ENCODE assay signal across 10 cellular contexts in genomic region chr14:88154321-88154720, GRCh38.
"Had no signal": no experiment of that assay in that cellular context is flagged by ENCODE, and none has a peak within 500 bp of the region (broad histone marks: within the 10 kb centered on the region; RNA-seq: fewer than 3 reads in every experiment).

No MANE protein-coding gene starts in this region.

- H3K27ac ChIP-seq: HL-60 had no signal

- H3K4me3 ChIP-seq: HAP-1, K562 had no signal

- H3K9me3 ChIP-seq: HAP-1 had no signal

- H3K4me1 ChIP-seq: HAP-1 had no signal

- H3K36me3 ChIP-seq: HAP-1 had no signal

- DNase-seq: GOT3, H7, HFFc6, KG1 had no signal

- H3K27ac Mint-ChIP-seq: HFFc6, IgD-negative memory B cell had no signal

- H3K4me1 Mint-ChIP-seq: IgD-negative memory B cell had no signal

- H3K4me3 Mint-ChIP-seq: HFFc6, IgD-negative memory B cell had no signal

- H3K36me3 Mint-ChIP-seq: IgD-negative memory B cell had no signal

- ATAC-seq: HCT116, HepG2, K562 had no signal
